In the genomic region with DNA sequence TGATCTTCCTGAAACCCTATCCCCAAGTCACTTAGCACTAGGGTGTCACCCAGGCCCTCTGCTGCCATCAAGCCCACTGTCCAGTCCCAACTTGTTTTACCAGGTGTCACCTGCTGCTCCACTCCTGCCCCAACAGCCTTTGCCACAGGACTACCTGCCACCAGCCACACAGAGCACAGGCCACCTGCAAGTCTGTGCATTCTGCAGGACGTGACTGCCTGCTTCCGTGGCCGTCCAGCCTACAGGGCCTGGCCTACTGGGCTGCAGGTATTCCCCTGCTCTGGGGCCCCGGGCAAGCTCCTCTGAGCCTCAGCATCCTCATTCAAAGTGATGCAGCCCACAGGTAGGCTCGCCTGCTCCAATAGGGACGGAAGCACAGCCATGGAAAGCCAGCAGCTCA, we compare ENCODE assay signal across 1 cellular context.
TF ChIP-seq lines count a peak whose summit lies in the region.

No MANE protein-coding gene starts in this region.

TF ChIP-seq in HEK293, 187 proteins besides CTCF, POLR2A, EP300 and RAD21:
- 0 out of 2 replicates have a peak, but pooled peaks have one; percentile 24 for TF ChIP-seq SCRT1 (tag by site-specific recombination; IDR thresholded peaks at IDR 0.05; ENCODE audit: borderline replicate concordance)
- TF ChIP-seq SP3 (tag by site-specific recombination; IDR thresholded peaks at IDR 0.05) = no peak
- TF ChIP-seq GLIS2 (tag by site-specific recombination; IDR thresholded peaks at IDR 0.05) = no peak
- TF ChIP-seq, protein P1, sequence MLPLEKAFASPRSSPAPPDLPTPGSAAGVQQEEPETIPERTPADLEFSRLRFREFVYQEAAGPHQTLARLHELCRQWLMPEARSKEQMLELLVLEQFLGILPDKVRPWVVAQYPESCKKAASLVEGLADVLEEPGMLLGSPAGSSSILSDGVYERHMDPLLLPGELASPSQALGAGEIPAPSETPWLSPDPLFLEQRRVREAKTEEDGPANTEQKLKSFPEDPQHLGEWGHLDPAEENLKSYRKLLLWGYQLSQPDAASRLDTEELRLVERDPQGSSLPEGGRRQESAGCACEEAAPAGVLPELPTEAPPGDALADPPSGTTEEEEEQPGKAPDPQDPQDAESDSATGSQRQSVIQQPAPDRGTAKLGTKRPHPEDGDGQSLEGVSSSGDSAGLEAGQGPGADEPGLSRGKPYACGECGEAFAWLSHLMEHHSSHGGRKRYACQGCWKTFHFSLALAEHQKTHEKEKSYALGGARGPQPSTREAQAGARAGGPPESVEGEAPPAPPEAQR (tag by site-specific recombination; IDR thresholded peaks at IDR 0.05) = no peak
- TF ChIP-seq KLF7 (tag by site-specific recombination; IDR thresholded peaks at IDR 0.05; ENCODE audit: borderline replicate concordance) = no peak
- TF ChIP-seq ZNF223 (tag by site-specific recombination; IDR thresholded peaks at IDR 0.05) = no peak
- TF ChIP-seq ZNF560 (tag by site-specific recombination; IDR thresholded peaks at IDR 0.05; ENCODE audit: borderline replicate concordance) = no peak
TF ChIP-seq in HEK293: peak in this region for 1.
